17 cellular contexts compared by ENCODE assay signal in the genomic region with DNA sequence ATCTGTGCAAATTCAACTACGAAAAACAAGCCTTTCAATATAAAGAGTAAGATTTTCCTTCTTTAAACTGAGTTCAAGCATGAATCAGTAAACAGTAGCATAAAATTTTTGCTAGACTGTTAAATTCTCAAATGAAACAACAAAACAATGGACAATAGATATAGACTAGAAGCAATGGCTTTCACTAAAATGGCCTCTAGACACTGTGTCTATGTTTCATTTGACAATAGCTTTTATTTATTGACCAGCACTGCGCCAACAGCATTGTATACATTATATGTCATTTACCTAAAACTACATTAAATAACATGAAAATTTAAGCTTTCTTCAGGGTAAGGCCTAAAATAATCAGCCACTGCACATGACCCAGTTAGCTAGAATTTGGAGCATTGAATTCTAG.
"Had no signal": no experiment of that assay in that cellular context is flagged by ENCODE, and none has a peak within 500 bp of the region (broad histone marks: within the 10 kb centered on the region; RNA-seq: fewer than 3 reads in every experiment).

No MANE protein-coding gene starts in this region.

- H3K27me3 ChIP-seq: heart left ventricle, neural progenitor cell, SJSA1, suprapubic skin had no signal

- H3K4me2 ChIP-seq: neural progenitor cell had no signal

- H3K9ac ChIP-seq: neural progenitor cell had no signal

- ATAC-seq: activated CD4-positive, alpha-beta T cell treated with anti-CD3 and anti-CD28 coated beads for 36 hours; heart left ventricle; lower lobe of right lung; naive thymus-derived CD4-positive, alpha-beta T cell; right cardiac atrium; WTC11 had no signal

- DNase-seq: activated CD4-positive, alpha-beta T cell treated with anti-CD3 and anti-CD28 coated beads for 36 hours; activated CD4-positive, alpha-beta T cell treated with anti-CD3 and anti-CD28 coated beads, Interleukin-2, amount 50 U/mL, for 48 hours; activated effector memory CD4-positive, alpha-beta T cell treated with anti-CD3 and anti-CD28 coated beads, Interleukin-2, amount 50 U/mL, for 16 hours; activated naive CD4-positive, alpha-beta T cell treated with anti-CD3 and anti-CD28 coated beads, Interleukin-2, amount 10 ng/mL, durations not matched to agents 7 days and 5 days; anterior cingulate cortex; dermis blood vessel endothelial cell; effector memory CD4-positive, alpha-beta T cell; heart left ventricle; lower lobe of right lung; naive thymus-derived CD4-positive, alpha-beta T cell; right cardiac atrium; stimulated activated CD4-positive, alpha-beta T cell treated with anti-CD3 and anti-CD28 coated beads, Interleukin-12 subunit alpha, Interleukin-12 subunit beta, amount 100 ng/mL, for 4 hours; T-helper 1 cell had no signal

- H3K27ac ChIP-seq: lower lobe of right lung, neural progenitor cell, SJSA1 had no signal

- H3K4me3 ChIP-seq: heart left ventricle, lower lobe of right lung, neural progenitor cell, SJSA1, suprapubic skin had no signal

- H3K9me3 ChIP-seq: heart left ventricle, lower lobe of right lung, SJSA1, suprapubic skin had no signal

- H2AFZ ChIP-seq: neural progenitor cell had no signal

- H3K4me1 ChIP-seq: lower lobe of right lung, suprapubic skin had no signal
